22 cellular contexts compared by ENCODE assay signal in the genomic region with DNA sequence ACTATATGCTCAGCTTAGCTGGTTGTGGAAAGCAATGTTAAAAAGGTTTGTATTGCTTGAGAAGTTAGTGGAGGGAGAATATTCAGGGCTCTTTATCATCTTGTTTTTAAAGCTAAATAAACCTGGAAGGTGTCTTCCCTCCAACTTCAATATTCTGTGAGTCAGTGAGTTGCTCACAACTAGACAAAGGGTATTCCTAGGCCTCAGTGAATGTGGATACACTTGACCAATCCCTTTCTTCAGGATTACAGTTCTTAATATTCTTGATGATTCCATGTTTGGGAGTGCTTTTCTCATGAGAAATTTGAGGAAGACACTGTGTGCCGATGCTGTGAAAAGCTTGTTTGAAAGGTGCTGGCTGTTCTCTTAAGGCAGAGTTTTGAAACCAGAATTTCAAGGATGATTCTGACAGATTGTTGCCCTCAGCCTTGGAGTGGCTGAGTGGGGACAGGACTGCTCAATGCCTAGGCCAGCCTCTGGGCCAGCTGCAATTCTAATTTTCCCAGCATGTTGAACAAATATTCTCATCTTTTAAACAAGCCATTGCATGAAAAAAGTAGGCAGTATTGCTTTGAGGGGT.
"Had no signal": no experiment of that assay in that cellular context is flagged by ENCODE, and none has a peak within 500 bp of the region (broad histone marks: within the 10 kb centered on the region; RNA-seq: fewer than 3 reads in every experiment).

No MANE protein-coding gene starts in this region.

- H3K4me3 Mint-ChIP-seq: activated CD4-positive, alpha-beta T cell treated with anti-CD3 and anti-CD28 coated beads, Interleukin-2, amount 10 ng/mL, durations not matched to agents 7 days and 5 days; activated naive CD4-positive, alpha-beta T cell treated with anti-CD3 and anti-CD28 coated beads, Interleukin-2, amount 10 ng/mL, durations not matched to agents 7 days and 5 days; endodermal cell; mesothelial cell of epicardium; neural crest cell had no signal

- DNase-seq: activated CD4-positive, alpha-beta T cell treated with anti-CD3 and anti-CD28 coated beads, Interleukin-2, amount 10 ng/mL, durations not matched to agents 7 days and 5 days; activated CD8-positive, alpha-beta memory T cell treated with anti-CD3 and anti-CD28 coated beads, Interleukin-2, amount 50 U/mL, for 4 hours; activated effector memory CD4-positive, alpha-beta T cell treated with Interleukin-2 at 50 U/mL for 16 hours; activated naive CD4-positive, alpha-beta T cell treated with anti-CD3 and anti-CD28 coated beads, Interleukin-2, amount 10 ng/mL, durations not matched to agents 7 days and 5 days; activated T-cell treated with anti-CD3 and anti-CD28 coated beads, Interleukin-2, amount 50 U/mL, for 48 hours; endodermal cell; erythroblast; hippocampal formation; stimulated activated CD4-positive, alpha-beta T cell treated with anti-CD3 and anti-CD28 coated beads, Interleukin-12 subunit alpha, Interleukin-12 subunit beta, amount 100 ng/mL, for 4 hours; stimulated activated CD4-positive, alpha-beta T cell treated with anti-CD3 and anti-CD28 coated beads, Interleukin-2, amount 100 ng/mL, for 24 hours; stimulated activated naive CD8-positive, alpha-beta T cell treated with anti-CD3 and anti-CD28 coated beads, Interleukin-15, Interleukin-2, amounts not matched to agents 100 U/mL and 50 U/mL, for 24 hours; substantia nigra; tibial artery had no signal

- H3K27ac Mint-ChIP-seq: activated CD4-positive, alpha-beta T cell treated with anti-CD3 and anti-CD28 coated beads, Interleukin-2, amount 10 ng/mL, durations not matched to agents 7 days and 5 days; activated naive CD4-positive, alpha-beta T cell treated with anti-CD3 and anti-CD28 coated beads, Interleukin-2, amount 10 ng/mL, durations not matched to agents 7 days and 5 days; endodermal cell; mesothelial cell of epicardium; progenitor cell of endocrine pancreas had no signal

- H3K9me3 ChIP-seq: ascending aorta, right atrium auricular region, tibial artery had no signal

- H3K27me3 ChIP-seq: ascending aorta, right atrium auricular region, tibial artery had no signal

- ATAC-seq: activated CD4-positive, CD25-positive, alpha-beta regulatory T cell treated with anti-CD3 and anti-CD28 coated beads, Interleukin-2, amount 50 U/mL, for 24 hours; left lobe of liver; SK-N-SH treated with all-trans-retinoic acid at 6 μM for 48 hours; stimulated activated naive CD8-positive, alpha-beta T cell treated with anti-CD3 and anti-CD28 coated beads, Interleukin-15, Interleukin-2, amounts not matched to agents 100 U/mL and 50 U/mL, for 24 hours had no signal

- H3K27me3 Mint-ChIP-seq: activated CD4-positive, alpha-beta T cell treated with anti-CD3 and anti-CD28 coated beads, Interleukin-2, amount 10 ng/mL, durations not matched to agents 7 days and 5 days; activated naive CD4-positive, alpha-beta T cell treated with anti-CD3 and anti-CD28 coated beads, Interleukin-2, amount 10 ng/mL, durations not matched to agents 7 days and 5 days; progenitor cell of endocrine pancreas had no signal

- H3K27ac ChIP-seq: ascending aorta, right atrium auricular region, tibial artery had no signal

- H3K9me3 Mint-ChIP-seq: activated CD4-positive, alpha-beta T cell treated with anti-CD3 and anti-CD28 coated beads, Interleukin-2, amount 10 ng/mL, durations not matched to agents 7 days and 5 days; activated naive CD4-positive, alpha-beta T cell treated with anti-CD3 and anti-CD28 coated beads, Interleukin-2, amount 10 ng/mL, durations not matched to agents 7 days and 5 days; endodermal cell; mesothelial cell of epicardium; neural crest cell had no signal

- H3K36me3 Mint-ChIP-seq: mesothelial cell of epicardium had no signal

- H3K36me3 ChIP-seq: ascending aorta, right atrium auricular region, tibial artery had no signal

- H3K4me3 ChIP-seq: ascending aorta, lung, right atrium auricular region, tibial artery had no signal
